In the genomic region with DNA sequence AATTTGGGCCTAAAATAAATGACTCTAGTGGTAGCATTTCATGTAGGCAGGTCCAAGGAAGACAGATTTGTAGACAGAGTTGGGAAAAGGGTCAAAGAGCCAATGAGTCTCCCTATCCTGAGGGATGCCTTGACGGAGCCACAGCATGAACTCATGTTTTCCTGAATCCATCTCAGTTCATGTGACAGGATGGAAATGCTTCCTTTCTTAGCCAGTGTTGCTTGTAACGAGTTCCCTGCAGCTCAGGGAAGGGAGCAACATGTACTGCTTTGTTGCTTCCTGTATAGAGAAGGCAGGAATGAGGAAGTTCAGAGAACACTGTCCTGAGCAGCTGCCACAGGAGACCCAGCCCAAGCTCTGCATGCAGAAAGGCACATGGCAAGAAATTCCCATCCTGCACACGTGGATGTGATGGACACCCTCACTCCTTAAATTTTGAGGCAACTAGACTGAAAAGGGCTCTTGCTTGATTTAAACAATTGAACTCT, we compare ENCODE assay signal across 9 cellular contexts. TPM values are rescaled to one million over a fixed set of nuclear protein-coding genes. Genes with fewer than 3 reads are reported as not detected.
A peak's percentile ranks its signal among the peaks of the same experiment; 100 is the strongest.
DNase-seq lines count a peak whose midpoint lies in the region; ATAC-seq, FAIRE-seq and TF ChIP-seq lines count a peak whose summit lies in the region.
"Had no signal": no experiment of that assay in that cellular context is flagged by ENCODE, and none has a peak within 500 bp of the region (broad histone marks: within the 10 kb centered on the region; RNA-seq: fewer than 3 reads in every experiment).

No MANE protein-coding gene starts in this region.

- intact Hi-C loops in kidney (cut with DNase I) = no loop called here
- intact Hi-C loops in activated CD4-positive, alpha-beta memory T cell treated with anti-CD3 and anti-CD28 coated beads for 36 hours (cut with micrococcal nuclease) = no loop called here

- H3K9me3 ChIP-seq in kidney (ENCODE audit: control insufficient read depth in 1 of 2, low read length in 2 of 2) = no peaks in the 10 kb centered on the region

- POLR2A ChIA-PET in activated CD4-positive, alpha-beta memory T cell treated with anti-CD3 and anti-CD28 coated beads for 36 hours (lab: Charles Lee) = no interaction called here

- H3K4me3 Mint-ChIP-seq in activated CD4-positive, alpha-beta memory T cell treated with anti-CD3 and anti-CD28 coated beads for 36 hours = no peak overlapping the region
- H3K4me3 Mint-ChIP-seq: activated naive CD8-positive, alpha-beta T cell treated with anti-CD3 and anti-CD28 coated beads for 36 hours had no signal

- CTCF ChIA-PET in activated CD4-positive, alpha-beta memory T cell treated with anti-CD3 and anti-CD28 coated beads for 36 hours (lab: Charles Lee) = interaction anchor here (1.3 kb wide), 1 partner anchor 21 kb away, joined by 3 read pairs; no protein-coding TSS in a partner anchor

- FAIRE-seq in kidney (lab: Jason Lieb, UNC) = no peak

- H3K27ac Mint-ChIP-seq in activated CD4-positive, alpha-beta memory T cell treated with anti-CD3 and anti-CD28 coated beads for 36 hours = no peak overlapping the region
- H3K27ac Mint-ChIP-seq: activated naive CD8-positive, alpha-beta T cell treated with anti-CD3 and anti-CD28 coated beads for 36 hours had no signal

- H3K27ac ChIP-seq in foreskin keratinocyte (peak overlapping the region; percentile 40), kidney (ENCODE audit: low read depth in 2 of 2, low read length in 2 of 2) (peak overlapping the region in 1 of 2 donors; percentile 38)

- no peaks in the 10 kb centered on the region for H3K36me3 Mint-ChIP-seq in activated CD4-positive, alpha-beta memory T cell treated with anti-CD3 and anti-CD28 coated beads for 36 hours
- H3K36me3 Mint-ChIP-seq: activated naive CD8-positive, alpha-beta T cell treated with anti-CD3 and anti-CD28 coated beads for 36 hours had no signal

- H3K27me3 Mint-ChIP-seq in activated CD4-positive, alpha-beta memory T cell treated with anti-CD3 and anti-CD28 coated beads for 36 hours = peaks cover 5% of the 10 kb centered on the region

- no peaks in the 10 kb centered on the region for H3K4me1 Mint-ChIP-seq in activated CD4-positive, alpha-beta memory T cell treated with anti-CD3 and anti-CD28 coated beads for 36 hours (ENCODE audit: low read depth)

- DNase-seq in EH (ENCODE audit: low read depth) (peak; percentile 68), SK-MEL-5 (ENCODE audit: low read depth, low spot score) (peak; percentile 27), foreskin keratinocyte (peak in 1 of 2 donors; percentile 77), omental fat pad (ENCODE audit: low spot score) (no peak), NCI-H524 treated with DMSO at 0.1 percent for 48 hours (lab: John Stamatoyannopoulos, UW) (no peak), kidney (no peak)
- no peak for DNase-seq in activated CD4-positive, alpha-beta memory T cell treated with anti-CD3 and anti-CD28 coated beads for 36 hours
- DNase-seq: activated naive CD8-positive, alpha-beta T cell treated with anti-CD3 and anti-CD28 coated beads for 36 hours had no signal

- no peaks in the 10 kb centered on the region for H3K27me3 ChIP-seq in foreskin keratinocyte

- H3K4me1 ChIP-seq in foreskin keratinocyte (peaks cover 20% of the 10 kb centered on the region), kidney (ENCODE audit: control insufficient read depth in 1 of 2, insufficient read depth in 1 of 2, low read depth in 1 of 2, low read length in 2 of 2) (peaks cover 16 to 27% of the 10 kb centered on the region in 2 donors)

- TF ChIP-seq CTCF in foreskin keratinocyte (conservative IDR thresholded peaks at IDR 0.05) = no peak
- no peak for TF ChIP-seq CTCF in omental fat pad (IDR thresholded peaks at IDR 0.05)
- no peak for TF ChIP-seq CTCF in kidney (IDR thresholded peaks at IDR 0.05; ENCODE audit: borderline replicate concordance, extremely low read depth, insufficient read depth)

- H3K36me3 ChIP-seq in kidney (ENCODE audit: control insufficient read depth in 1 of 2, insufficient read depth in 2 of 2, low read length in 2 of 2) = no peaks in the 10 kb centered on the region

- H3K4me3 ChIP-seq in kidney (ENCODE audit: low read length in 2 of 2) = no peak overlapping the region

- in situ Hi-C loops in SK-MEL-5 (cut with HindIII; ENCODE audit: low pct_unique_long_range_greater_than_20kb, low sequenced_read_pairs) = no loop called here

- ATAC-seq in foreskin keratinocyte (peak; percentile 62), omental fat pad (ENCODE audit: low FRiP score) (peak; percentile 31), GM18873 (IDR thresholded peaks at IDR 0.05; ENCODE audit: low FRiP score, unreplicated experiment) (no peak)

- no peak overlapping the region for H3K9ac ChIP-seq in kidney (ENCODE audit: low read length in 2 of 2)

- no peaks in the 10 kb centered on the region for H3K9me3 Mint-ChIP-seq in activated CD4-positive, alpha-beta memory T cell treated with anti-CD3 and anti-CD28 coated beads for 36 hours
- H3K9me3 Mint-ChIP-seq: activated naive CD8-positive, alpha-beta T cell treated with anti-CD3 and anti-CD28 coated beads for 36 hours had no signal

RNA-seq across cellular contexts. Expression of a gene that starts 27.9 kb away (rescaled TPM):
- 8.0 and 9.3 TPM in 2 replicates for total RNA-seq in SK-MEL-5 (2014; rRNA removed; shearing (Covaris generic))
- 9.8 and 10.0 TPM in 2 replicates for polyA plus RNA-seq in SK-MEL-5 (2015; cell fraction: cytosol; rRNA removed)
- 8.0 and 9.7 TPM in 2 replicates for polyA plus RNA-seq in SK-MEL-5 (2015; cell fraction: nucleus; rRNA removed)
- total RNA-seq in foreskin keratinocyte (2.3 and 2.5 TPM in 2 replicates), omental fat pad (1 to 10 TPM in 3 of 4 donors, under 1 TPM in 1; 0.95 to 1.5 (median 1.2) TPM), kidney (3.2 TPM)
- polyA plus RNA-seq in foreskin keratinocyte (1.9 and 2.1 TPM in 2 replicates), kidney (ENCODE audit: insufficient read depth, low read depth, low replicate concordance) (4.2 TPM)
- under 1 TPM in 1 of 2 experiments, not detected in 1; 0.24 TPM for total RNA-seq in activated CD4-positive, alpha-beta memory T cell treated with anti-CD3 and anti-CD28 coated beads for 36 hours

Comparison
In these comparisons a context has a peak if more than half of its experiments do, and no peak if none do; other contexts are left out.
1. DNase-seq: peak in EH (single experiment) and SK-MEL-5 (single experiment); none in omental fat pad (single experiment), NCI-H524 treated with DMSO at 0.1 percent for 48 hours (single experiment), kidney (single experiment) and activated CD4-positive, alpha-beta memory T cell treated with anti-CD3 and anti-CD28 coated beads for 36 hours (single experiment).